In the genomic region with DNA sequence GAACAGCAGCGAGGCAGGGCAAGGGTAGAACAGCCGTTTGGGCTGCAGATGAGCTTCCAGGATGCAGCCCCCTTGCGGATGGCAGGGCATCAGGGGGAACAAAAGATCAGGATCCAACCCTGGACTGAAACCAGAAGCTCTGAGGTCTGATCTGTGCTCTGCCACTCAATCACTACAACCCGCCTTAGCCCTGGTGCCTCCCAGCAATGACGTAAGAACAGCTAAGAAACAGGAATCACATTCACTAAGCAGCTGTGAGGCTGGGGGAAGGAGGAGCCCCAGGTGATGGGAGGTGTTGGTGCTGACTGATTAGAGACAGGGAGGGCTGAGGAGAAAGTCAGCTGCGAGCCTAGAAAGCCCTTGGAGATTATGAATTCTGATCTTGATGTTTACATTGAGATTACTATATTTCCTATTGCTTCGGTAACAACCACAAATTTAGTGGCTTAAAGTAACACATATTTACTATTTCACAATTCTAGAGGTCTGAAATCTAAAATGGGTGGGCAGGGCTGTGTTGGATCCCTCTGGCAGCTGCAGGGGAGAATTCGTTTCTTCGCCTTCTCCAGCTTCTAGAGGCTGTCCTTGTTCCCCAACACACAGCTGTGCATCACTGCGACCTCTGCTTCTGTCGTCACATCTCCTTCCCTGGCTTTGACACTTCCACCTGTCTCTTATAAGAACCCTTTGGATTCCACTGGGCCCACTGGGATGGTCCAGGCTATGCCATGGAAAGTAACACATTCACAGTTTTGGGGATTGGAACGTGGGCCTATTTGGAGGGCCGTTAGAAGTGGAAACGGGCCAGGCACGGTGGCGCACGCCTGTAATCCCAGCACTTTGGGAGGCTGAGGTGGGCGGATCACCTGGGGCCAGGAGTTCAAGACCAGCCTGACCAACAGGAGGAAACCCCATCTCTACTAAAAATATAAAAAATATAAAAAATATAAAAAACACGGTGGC, we compare ENCODE assay signal across 12 cellular contexts. TPM values are rescaled to one million over a fixed set of nuclear protein-coding genes. Genes with fewer than 3 reads are reported as not detected.
DNase-seq lines count a peak whose midpoint lies in the region; ATAC-seq, FAIRE-seq and TF ChIP-seq lines count a peak whose summit lies in the region.
"Had no signal": no experiment of that assay in that cellular context is flagged by ENCODE, and none has a peak within 500 bp of the region (broad histone marks: within the 10 kb centered on the region; RNA-seq: fewer than 3 reads in every experiment).

No MANE protein-coding gene starts in this region.

- H3K9me3 ChIP-seq in breast epithelium, result no peaks in the 10 kb centered on the region
- H3K9me3 ChIP-seq in Peyer's patch, result no peaks in the 10 kb centered on the region

- CTCF ChIA-PET in MCF 10A (lab: Yijun Ruan, JAX), result interaction anchor here (0.9 to 14.5 kb wide), 12 partner anchors 11 to 131 kb away, joined by 3 to 369 read pairs (median 8); no protein-coding TSS in a partner anchor

- no peaks in the 10 kb centered on the region for H3K4me1 ChIP-seq in breast epithelium
- H3K4me1 ChIP-seq in Peyer's patch, result peaks cover 0 to 2% (median 0%) of the 10 kb centered on the region in 4 donors

- peaks cover 27% of the 10 kb centered on the region for H3K4me1 Mint-ChIP-seq in MCF 10A (ENCODE audit: insufficient read depth, unreplicated experiment)

- H3K4me3 ChIP-seq in breast epithelium (no peak overlapping the region), Peyer's patch (no peak overlapping the region)

- peaks cover 23% of the 10 kb centered on the region for H3K27me3 Mint-ChIP-seq in MCF 10A (ENCODE audit: insufficient read depth, unreplicated experiment)

- no peak for TF ChIP-seq POLR2A in breast epithelium (IDR thresholded peaks at IDR 0.05)
- no peak for TF ChIP-seq POLR2A in Peyer's patch (IDR thresholded peaks at IDR 0.05)

- H3K9me3 Mint-ChIP-seq in MCF 10A (ENCODE audit: unreplicated experiment), result no peaks in the 10 kb centered on the region
- H3K9me3 Mint-ChIP-seq: activated T-helper 17 cell treated with anti-CD3 and anti-CD28 coated beads, Interleukin-2, amount 50 U/mL, for 72 hours had no signal

- DNase-seq in MCF 10A (ENCODE audit: unreplicated experiment) (peak; percentile 61), breast epithelium (ENCODE audit: low spot score in 2 of 2) (no peak), Peyer's patch (peak in 2 of 3 donors; percentile 55 to 73), iris pigment epithelial cell (ENCODE audit: low read depth) (peak; percentile 62), GM19239 (ENCODE audit: insufficient read length, low spot score) (no peak), NCI-H1092 treated with DMSO at 0.1 percent for 48 hours (lab: John Stamatoyannopoulos, UW) (no peak)
- DNase-seq: GOT3; NK-92 treated with Interleukin-12 subunit alpha and Interleukin-12 subunit beta, amount 100 ng/mL, for 24 hours had no signal

- no peaks in the 10 kb centered on the region for H3K36me3 Mint-ChIP-seq in MCF 10A (ENCODE audit: insufficient read depth, unreplicated experiment)

- no TSS peak for BruUV-seq in MCF 10A (replicated peaks; lab: Mats Ljungman, UMichigan)

- POLR2A ChIA-PET in MCF 10A (lab: Yijun Ruan, JAX), result interaction anchor here (0.9 to 2.9 kb wide), 10 partner anchors 18 to 119 kb away, joined by 3 to 71 read pairs (median 4); no protein-coding TSS in a partner anchor

- no peaks in the 10 kb centered on the region for H3K27me3 ChIP-seq in breast epithelium
- H3K27me3 ChIP-seq in Peyer's patch, result no peaks in the 10 kb centered on the region

- no peak overlapping the region for H3K27ac Mint-ChIP-seq in MCF 10A (ENCODE audit: low read depth, unreplicated experiment)
- H3K27ac Mint-ChIP-seq: activated T-helper 17 cell treated with anti-CD3 and anti-CD28 coated beads, Interleukin-2, amount 50 U/mL, for 72 hours had no signal

- H3K36me3 ChIP-seq in breast epithelium, result no peaks in the 10 kb centered on the region
- H3K36me3 ChIP-seq in Peyer's patch, result no peaks in the 10 kb centered on the region

- no peak overlapping the region for H3K4me3 Mint-ChIP-seq in MCF 10A (ENCODE audit: unreplicated experiment)
- H3K4me3 Mint-ChIP-seq: activated T-helper 17 cell treated with anti-CD3 and anti-CD28 coated beads, Interleukin-2, amount 50 U/mL, for 72 hours had no signal

- no peak for FAIRE-seq in GM19239 (lab: Jason Lieb, UNC)
- FAIRE-seq: GM12892 had no signal

- no peak for ATAC-seq in GM21360 (IDR thresholded peaks at IDR 0.05; ENCODE audit: unreplicated experiment)
- ATAC-seq in HG02973 (IDR thresholded peaks at IDR 0.05; ENCODE audit: unreplicated experiment), result no peak
- ATAC-seq: activated T-helper 17 cell treated with anti-CD3 and anti-CD28 coated beads, Interleukin-2, amount 50 U/mL, for 72 hours had no signal

- no peak overlapping the region for H3K27ac ChIP-seq in breast epithelium
- H3K27ac ChIP-seq in Peyer's patch, result no peak overlapping the region

- TF ChIP-seq CTCF in MCF 10A (IDR thresholded peaks at IDR 0.05; ENCODE audit: unreplicated experiment) (no peak), breast epithelium (IDR thresholded peaks at IDR 0.05) (no peak), Peyer's patch (IDR thresholded peaks at IDR 0.05) (no peak)

- intact Hi-C loops in MCF 10A (cut with micrococcal nuclease), result loop anchor here (2.0 kb wide), 1 partner anchor 271 kb away; no protein-coding TSS in a partner anchor
- intact Hi-C loops in breast epithelium (cut with DNase I; ENCODE audit: low total_unique reads), result loop anchor here (5.0 kb wide), 1 partner anchor 88 kb away; no protein-coding TSS in a partner anchor

RNA-seq across cellular contexts. Expression of a gene that starts 6.1 kb away (rescaled TPM):
- total RNA-seq in MCF 10A (2022) (31.1 and 40.7 TPM in 2 replicates), breast epithelium (100 to 1,000 TPM in 2 of 3 donors, 10 to 100 TPM in 1; 91.1 to 436 (median 243) TPM), Peyer's patch (100 to 1,000 TPM in 3 of 4 donors, 10 to 100 TPM in 1; 31.4 to 176 (median 141) TPM)

Comparison
In these comparisons a context has a peak if more than half of its experiments do, and no peak if none do; other contexts are left out.
1. DNase-seq: peak in MCF 10A (single experiment), Peyer's patch (2 of 3) and iris pigment epithelial cell (single experiment); none in breast epithelium (0 of 2), GM19239 (single experiment) and NCI-H1092 treated with DMSO at 0.1 percent for 48 hours (single experiment).